ENCODE assay signal across 4 cellular contexts in genomic region chr1:90190523-90190922, GRCh38.
"Had no signal": no experiment of that assay in that cellular context is flagged by ENCODE, and none has a peak within 500 bp of the region (broad histone marks: within the 10 kb centered on the region; RNA-seq: fewer than 3 reads in every experiment).

No MANE protein-coding gene starts in this region.

- H2AFZ ChIP-seq: GM23248 had no signal

- H3K4me3 ChIP-seq: GM23248 had no signal

- H3K27ac ChIP-seq: GM23248 had no signal

- DNase-seq: GM23248, H9, HCEC 1CT, IMR-90 had no signal
